ENCODE assay signal across 8 cellular contexts in the genomic region with DNA sequence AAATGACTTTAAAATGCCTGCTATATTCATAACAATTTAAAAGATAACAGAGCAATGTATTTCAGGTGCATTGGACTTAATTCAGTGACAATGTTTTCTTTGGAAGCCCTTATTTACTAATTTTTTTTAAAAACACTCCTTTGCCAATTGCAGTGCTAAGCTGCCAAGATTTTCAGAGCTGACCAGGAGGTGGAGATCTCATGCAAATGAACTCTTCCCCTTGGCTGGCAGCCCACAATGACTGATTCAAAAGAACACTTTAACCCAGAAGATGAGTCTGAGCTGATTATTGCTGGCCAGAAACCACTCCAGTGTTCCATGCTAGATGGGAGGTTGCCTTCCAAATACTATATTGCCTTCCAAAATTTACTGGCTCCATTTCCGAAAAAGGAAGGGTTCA.
DNase-seq lines count a peak whose midpoint lies in the region; ATAC-seq and TF ChIP-seq lines count a peak whose summit lies in the region.

No MANE protein-coding gene starts in this region.

- H3K4me2 ChIP-seq in smooth muscle cell: no peak overlapping the region

- ATAC-seq in GM18858 (IDR thresholded peaks at IDR 0.05; ENCODE audit: unreplicated experiment) (no peak), GM21717 (IDR thresholded peaks at IDR 0.05; ENCODE audit: unreplicated experiment) (no peak)

- H3K4me3 Mint-ChIP-seq in brain: peak overlapping the region; percentile 22 to 80 (median 70)

- H3K27ac ChIP-seq in smooth muscle cell (ENCODE audit: low read depth): no peak overlapping the region

- no peak overlapping the region for H3K9ac ChIP-seq in smooth muscle cell (ENCODE audit: low read depth)

- 54% methylated on average over 1 of the region's 1 CpG for WGBS in smooth muscle cell (ENCODE audit: low lambda C conversion rate)

- no peaks in the 10 kb centered on the region for H3K79me2 ChIP-seq in smooth muscle cell (ENCODE audit: low read depth)

- DNase-seq in COR-L47 (lab: John Stamatoyannopoulos, UW) (peak; percentile 78), NCI-H1092 treated with DMSO at 0.1 percent for 48 hours (lab: John Stamatoyannopoulos, UW) (peak; percentile 30), kidney tubule cell (ENCODE audit: low spot score) (peak; percentile 48), smooth muscle cell (lab: John Stamatoyannopoulos, UW; ENCODE audit: unreplicated experiment) (no peak)
- DNase-seq in activated T-cell treated with anti-CD3 and anti-CD28 coated beads, Interleukin-2, amount 50 U/mL, for 1 hour: no peak

- TF ChIP-seq CTCF in brain (conservative IDR thresholded peaks at IDR 0.05) (peak in 1 of 2 experiments; percentile 38), smooth muscle cell (IDR thresholded peaks at IDR 0.05; ENCODE audit: borderline replicate concordance, insufficient read depth, poor library complexity, severe bottlenecking) (no peak)

- peaks cover 6% of the 10 kb centered on the region for H3K4me1 ChIP-seq in smooth muscle cell (ENCODE audit: low read depth)

- no peaks in the 10 kb centered on the region for H3K36me3 ChIP-seq in smooth muscle cell (ENCODE audit: low read depth)

- H2AFZ ChIP-seq in smooth muscle cell (ENCODE audit: low read depth): no peak overlapping the region

- no peaks in the 10 kb centered on the region for H3K27me3 ChIP-seq in smooth muscle cell (ENCODE audit: low read depth)

- no peaks in the 10 kb centered on the region for H4K20me1 ChIP-seq in smooth muscle cell (ENCODE audit: low read depth)

- H3K4me1 Mint-ChIP-seq in brain: peaks cover 69% of the 10 kb centered on the region

- H3K36me3 Mint-ChIP-seq in brain: no peaks in the 10 kb centered on the region

- H3K27me3 Mint-ChIP-seq in brain: peaks cover 3% of the 10 kb centered on the region

- H3K9me3 Mint-ChIP-seq in brain: peaks cover 0 to 5% (median 0%) of the 10 kb centered on the region in 5 experiments

- H3K27ac Mint-ChIP-seq in brain: peak overlapping the region; percentile 61 to 83 (median 79)

- H3F3A ChIP-seq in smooth muscle cell (ENCODE audit: low read depth): no peaks in the 10 kb centered on the region

- H3K9me3 ChIP-seq in smooth muscle cell (replicated peaks; ENCODE audit: low read depth): no peaks in the 10 kb centered on the region

- no peak overlapping the region for H3K4me3 ChIP-seq in smooth muscle cell

Comparison
In these comparisons a context has a peak if more than half of its experiments do, and no peak if none do; other contexts are left out.
1. DNase-seq: peak in COR-L47 (single experiment), NCI-H1092 treated with DMSO at 0.1 percent for 48 hours (single experiment) and kidney tubule cell (single experiment); none in activated T-cell treated with anti-CD3 and anti-CD28 coated beads, Interleukin-2, amount 50 U/mL, for 1 hour (single experiment) and smooth muscle cell (single experiment).